In the genomic region with DNA sequence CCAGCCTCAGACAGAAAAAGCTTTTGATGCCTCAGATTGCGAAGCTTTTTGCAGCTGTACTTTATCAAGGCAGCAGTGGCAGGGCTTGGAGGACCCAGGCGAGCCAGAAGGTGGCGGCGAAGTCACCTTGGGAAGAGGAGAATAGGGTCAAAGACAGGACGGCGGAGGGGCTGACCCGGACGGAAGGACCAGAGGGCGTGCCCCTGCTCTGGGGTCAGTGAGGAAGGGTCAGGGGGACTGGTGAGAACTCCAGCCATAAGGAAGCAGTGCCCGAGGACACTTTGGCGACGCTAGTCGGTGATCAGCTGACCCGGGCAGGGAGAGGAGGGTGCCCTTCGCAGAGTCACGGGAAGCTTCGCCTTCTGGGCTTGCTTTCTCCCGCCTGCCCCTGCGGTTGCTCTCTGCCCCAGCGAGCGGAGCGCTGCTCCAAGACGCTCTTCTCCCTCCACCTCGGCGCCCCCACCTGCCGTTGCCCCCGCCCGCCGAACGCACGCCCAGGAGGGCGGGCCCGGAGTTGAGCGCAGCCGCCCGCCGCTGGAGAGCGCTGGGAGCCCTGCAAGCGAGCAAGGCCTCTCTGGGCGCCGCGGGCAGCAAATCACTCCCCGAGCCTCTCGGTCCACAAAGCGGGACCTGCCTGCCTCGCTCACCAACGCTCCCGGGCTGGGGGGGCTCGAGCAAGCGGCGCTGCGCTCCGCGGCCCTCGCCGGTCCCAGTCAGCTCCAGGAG, we compare ENCODE assay signal across 8 cellular contexts. TPM values are rescaled to one million over a fixed set of nuclear protein-coding genes. Genes with fewer than 3 reads are reported as not detected.
DNase-seq lines count a peak whose midpoint lies in the region; ATAC-seq and TF ChIP-seq lines count a peak whose summit lies in the region.

No MANE protein-coding gene starts in this region.

- no peaks in the 10 kb centered on the region for H3K9me3 ChIP-seq in osteoblast (ENCODE audit: low read depth, low read length)

- H3K4me1 ChIP-seq in osteoblast (ENCODE audit: insufficient read depth, low read length), result no peaks in the 10 kb centered on the region

- H3K27ac ChIP-seq in RWPE1 (no peak overlapping the region), osteoblast (ENCODE audit: low read depth, low read length) (no peak overlapping the region)

- no peak for ATAC-seq in GM21367 (IDR thresholded peaks at IDR 0.05; ENCODE audit: unreplicated experiment)

- CTCF ChIA-PET in HEK293T (lab: Yijun Ruan, JAX) (interaction anchor here (0.6 to 1.5 kb wide), 3 partner anchors 12 to 320 kb away, joined by 3 to 9 read pairs (median 6); no protein-coding TSS in a partner anchor), RWPE1 (lab: Yijun Ruan, JAX) (interaction anchor here (0.5 kb wide), 1 partner anchor 986 kb away, joined by 4 read pairs; no protein-coding TSS in a partner anchor)

- H4K20me1 ChIP-seq in osteoblast (ENCODE audit: insufficient read depth, low read length), result no peaks in the 10 kb centered on the region

- H3K4me3 ChIP-seq in AG10803 (ENCODE audit: low read length) (peak overlapping the region; percentile 55), osteoblast (ENCODE audit: insufficient read depth, low read length) (no peak overlapping the region)

- POLR2A ChIA-PET in HEK293T (lab: Yijun Ruan, JAX), result no interaction called here
- POLR2A ChIA-PET in RWPE1 (lab: Yijun Ruan, JAX; ENCODE audit: low non-redundant PET), result no interaction called here

- no peaks in the 10 kb centered on the region for H3K79me2 ChIP-seq in osteoblast (ENCODE audit: insufficient read depth, low read length)

- no peak overlapping the region for H2AFZ ChIP-seq in osteoblast (ENCODE audit: low read length)

- H3K36me3 ChIP-seq in osteoblast (ENCODE audit: insufficient read depth, low read length), result no peaks in the 10 kb centered on the region

- H3K27me3 ChIP-seq in osteoblast (ENCODE audit: insufficient read depth, low read length), result peaks cover 33% of the 10 kb centered on the region

- TF ChIP-seq CTCF in AG10803 (conservative IDR thresholded peaks at IDR 0.05; ENCODE audit: low read length) (peak; percentile 34), RWPE1 (conservative IDR thresholded peaks at IDR 0.05; ENCODE audit: low read depth) (peak; percentile 24; the same call in 1 of the 2 replicates), osteoblast (IDR thresholded peaks at IDR 0.05; ENCODE audit: extremely low read depth, low read depth, low read length) (no peak)

- DNase-seq in AG10803 (ENCODE audit: low read depth) (peak; percentile 13), HEK293T (ENCODE audit: extremely low spot score) (peak; percentile 46), RWPE1 (ENCODE audit: low spot score) (no peak), globus pallidus (ENCODE audit: low spot score) (peak; percentile 37), osteoblast (ENCODE audit: insufficient read length, low spot score, missing footprints) (peak; percentile 62), HT-29 (ENCODE audit: low spot score) (no peak), OCI-M2 (lab: John Stamatoyannopoulos, UW; ENCODE audit: unreplicated experiment) (no peak)

- no peak overlapping the region for H3K4me2 ChIP-seq in osteoblast (ENCODE audit: insufficient read depth, low read length)

TF ChIP-seq in HEK293T, 16 proteins besides CTCF, POLR2A, EP300 and RAD21:
- TF ChIP-seq SP1 (IDR thresholded peaks at IDR 0.05) (no peak), SUZ12 (IDR thresholded peaks at IDR 0.05) (no peak), FOXM1 (IDR thresholded peaks at IDR 0.05; ENCODE audit: borderline replicate concordance) (no peak), BHLHE40 (IDR thresholded peaks at IDR 0.05; ENCODE audit: borderline replicate concordance) (no peak), LEF1 (IDR thresholded peaks at IDR 0.05; ENCODE audit: borderline replicate concordance) (no peak), ZNF384 (IDR thresholded peaks at IDR 0.05) (no peak), TARDBP (IDR thresholded peaks at IDR 0.05) (no peak), FOXK2 (IDR thresholded peaks at IDR 0.05) (no peak), NFRKB (IDR thresholded peaks at IDR 0.05) (no peak), L3MBTL2 (conservative IDR thresholded peaks at IDR 0.05) (no peak), CTBP1 (IDR thresholded peaks at IDR 0.05; ENCODE audit: borderline replicate concordance) (no peak), ARNT (IDR thresholded peaks at IDR 0.05) (no peak), HDGF (IDR thresholded peaks at IDR 0.05; ENCODE audit: borderline replicate concordance) (no peak), ELF4 (IDR thresholded peaks at IDR 0.05) (no peak), FOXA1 (IDR thresholded peaks at IDR 0.05) (no peak)
- TF ChIP-seq, protein P1, sequence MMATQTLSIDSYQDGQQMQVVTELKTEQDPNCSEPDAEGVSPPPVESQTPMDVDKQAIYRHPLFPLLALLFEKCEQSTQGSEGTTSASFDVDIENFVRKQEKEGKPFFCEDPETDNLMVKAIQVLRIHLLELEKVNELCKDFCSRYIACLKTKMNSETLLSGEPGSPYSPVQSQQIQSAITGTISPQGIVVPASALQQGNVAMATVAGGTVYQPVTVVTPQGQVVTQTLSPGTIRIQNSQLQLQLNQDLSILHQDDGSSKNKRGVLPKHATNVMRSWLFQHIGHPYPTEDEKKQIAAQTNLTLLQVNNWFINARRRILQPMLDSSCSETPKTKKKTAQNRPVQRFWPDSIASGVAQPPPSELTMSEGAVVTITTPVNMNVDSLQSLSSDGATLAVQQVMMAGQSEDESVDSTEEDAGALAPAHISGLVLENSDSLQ (IDR thresholded peaks at IDR 0.05), result no peak
TF ChIP-seq in HEK293T: peak in this region for 0.

RNA-seq across cellular contexts. Expression of a gene that starts 1.4 kb away (rescaled TPM):
- total RNA-seq in osteoblast, result 3.2 TPM in 1 of 2 replicates, not detected in the other
- 0.05 and 0.13 TPM in 2 replicates for total RNA-seq in HT-29 (2014; rRNA removed; shearing (Covaris generic))

Comparison
In these comparisons a context has a peak if more than half of its experiments do, and no peak if none do; other contexts are left out.
1. DNase-seq: peak in AG10803 (single experiment), HEK293T (single experiment), globus pallidus (single experiment) and osteoblast (single experiment); none in RWPE1 (single experiment), HT-29 (single experiment) and OCI-M2 (single experiment).